In genomic region chr9:91378054-91378453, GRCh38 we compare ENCODE assay signal across 1 cellular context.
TF ChIP-seq lines count a peak whose summit lies in the region.

No MANE protein-coding gene starts in this region.

TF ChIP-seq in HepG2, 621 proteins besides CTCF, POLR2A, EP300 and RAD21:
- peak; percentile 96 for TF ChIP-seq ZNF431 (CRISPR knock-in tag; IDR thresholded peaks at IDR 0.05; ENCODE audit: borderline replicate concordance, low read depth)
